ENCODE assay signal across 8 cellular contexts in genomic region chr22:19172213-19173046, GRCh38. TPM values are rescaled to one million over a fixed set of nuclear protein-coding genes. Genes with fewer than 3 reads are reported as not detected.
DNase-seq lines count a peak whose midpoint lies in the region; ATAC-seq, FAIRE-seq and TF ChIP-seq lines count a peak whose summit lies in the region.

No MANE protein-coding gene starts in this region.

- H3K27me3 ChIP-seq in astrocyte (ENCODE audit: insufficient read depth, low read length) = peaks cover 23% of the 10 kb centered on the region
- peaks cover 0 to 5% of the 10 kb centered on the region in 2 donors for H3K27me3 ChIP-seq in right lobe of liver
- peaks cover 4% of the 10 kb centered on the region for H3K27me3 ChIP-seq in thyroid gland

- H3K9me3 ChIP-seq in astrocyte (ENCODE audit: insufficient read depth, low read depth, low read length) = no peaks in the 10 kb centered on the region
- H3K9me3 ChIP-seq in right lobe of liver = no peaks in the 10 kb centered on the region
- no peaks in the 10 kb centered on the region for H3K9me3 ChIP-seq in thyroid gland

- peak overlapping the region; percentile 82 for H3K27ac Mint-ChIP-seq in activated CD8-positive, alpha-beta memory T cell treated with anti-CD3 and anti-CD28 coated beads, Interleukin-2, amount 10 ng/mL, durations not matched to agents 7 days and 5 days
- peak overlapping the region; percentile 74 for H3K27ac Mint-ChIP-seq in astrocyte (ENCODE audit: unreplicated experiment)

- peak overlapping the region; percentile 88 for H3K4me3 Mint-ChIP-seq in activated CD8-positive, alpha-beta memory T cell treated with anti-CD3 and anti-CD28 coated beads, Interleukin-2, amount 10 ng/mL, durations not matched to agents 7 days and 5 days
- H3K4me3 Mint-ChIP-seq in astrocyte (ENCODE audit: unreplicated experiment) = peak overlapping the region; percentile 98

- peak overlapping the region; percentile 92 for H3K27ac ChIP-seq in astrocyte (ENCODE audit: low read depth, low read length)
- H3K27ac ChIP-seq in right lobe of liver = peak overlapping the region in 2 of 3 donors; percentile 85 to 86
- H3K27ac ChIP-seq in thyroid gland = peak overlapping the region in 2 of 3 donors; percentile 78 to 90

- TF ChIP-seq CTCF in astrocyte (IDR thresholded peaks at IDR 0.05; ENCODE audit: insufficient read depth, low read depth, low read length) (no peak), right lobe of liver (IDR thresholded peaks at IDR 0.05) (no peak), thyroid gland (IDR thresholded peaks at IDR 0.05) (no peak)

- TF ChIP-seq POLR2A in right lobe of liver (IDR thresholded peaks at IDR 0.05) (no peak), thyroid gland (IDR thresholded peaks at IDR 0.05) (no peak)

- peak overlapping the region; percentile 97 for H3K9ac ChIP-seq in astrocyte (ENCODE audit: low read length)

- H4K20me1 ChIP-seq in astrocyte (ENCODE audit: insufficient read depth, low read length) = peaks cover 52% of the 10 kb centered on the region

- WGBS in right lobe of liver (ENCODE audit: insufficient coverage, low coverage, low lambda C conversion rate, missing lambda C conversion rate) = 52% methylated on average over 9 of the region's 13 CpGs
- WGBS in thyroid gland, 2 donors = 45 to 54% methylated on average over 13 of the region's 13 CpGs

- H3K9me3 Mint-ChIP-seq in activated CD8-positive, alpha-beta memory T cell treated with anti-CD3 and anti-CD28 coated beads, Interleukin-2, amount 10 ng/mL, durations not matched to agents 7 days and 5 days (ENCODE audit: low read depth) = no peaks in the 10 kb centered on the region
- H3K9me3 Mint-ChIP-seq in astrocyte (ENCODE audit: unreplicated experiment) = peaks cover 4% of the 10 kb centered on the region

- H3K4me1 Mint-ChIP-seq in activated CD8-positive, alpha-beta memory T cell treated with anti-CD3 and anti-CD28 coated beads, Interleukin-2, amount 10 ng/mL, durations not matched to agents 7 days and 5 days = peaks cover 40% of the 10 kb centered on the region
- H3K4me1 Mint-ChIP-seq in astrocyte (ENCODE audit: low read depth, unreplicated experiment) = peaks cover 22% of the 10 kb centered on the region

- H3K36me3 Mint-ChIP-seq in activated CD8-positive, alpha-beta memory T cell treated with anti-CD3 and anti-CD28 coated beads, Interleukin-2, amount 10 ng/mL, durations not matched to agents 7 days and 5 days = no peaks in the 10 kb centered on the region
- peaks cover 8% of the 10 kb centered on the region for H3K36me3 Mint-ChIP-seq in astrocyte (ENCODE audit: low read depth, unreplicated experiment)

- H3K4me3 ChIP-seq in astrocyte (ENCODE audit: insufficient read depth, low read depth, low read length) = peak overlapping the region; percentile 85
- H3K4me3 ChIP-seq in right lobe of liver = peak overlapping the region; percentile 98 to 100 (median 100)
- peak overlapping the region; percentile 64 to 99 (median 91) for H3K4me3 ChIP-seq in thyroid gland (replicated peaks in 1 of 3)

- intact Hi-C loops in right lobe of liver (cut with DNase I) (no loop called here), thyroid gland (cut with DNase I) (no loop called here)

- no peak for ATAC-seq in activated CD8-positive, alpha-beta memory T cell treated with anti-CD3 and anti-CD28 coated beads, Interleukin-2, amount 10 ng/mL, durations not matched to agents 7 days and 5 days
- no peak for ATAC-seq in right lobe of liver
- ATAC-seq in GM18861 (IDR thresholded peaks at IDR 0.05; ENCODE audit: unreplicated experiment) = no peak

- peaks cover 34% of the 10 kb centered on the region for H3K27me3 Mint-ChIP-seq in activated CD8-positive, alpha-beta memory T cell treated with anti-CD3 and anti-CD28 coated beads, Interleukin-2, amount 10 ng/mL, durations not matched to agents 7 days and 5 days
- H3K27me3 Mint-ChIP-seq in astrocyte (ENCODE audit: low read depth, unreplicated experiment) = peaks cover 21% of the 10 kb centered on the region

- FAIRE-seq in astrocyte (lab: Jason Lieb, UNC) = no peak

- H3K36me3 ChIP-seq in astrocyte (ENCODE audit: insufficient read depth, low read length) (no peaks in the 10 kb centered on the region), right lobe of liver (no peaks in the 10 kb centered on the region), thyroid gland (no peaks in the 10 kb centered on the region)

- no peak for DNase-seq in activated CD8-positive, alpha-beta memory T cell treated with anti-CD3 and anti-CD28 coated beads, Interleukin-2, amount 10 ng/mL, durations not matched to agents 7 days and 5 days
- no peak for DNase-seq in activated CD8-positive, alpha-beta memory T cell treated with anti-CD3 and anti-CD28 coated beads for 24 hours
- DNase-seq in astrocyte (ENCODE audit: low read depth) (no peak), right lobe of liver (no peak), thyroid gland (no peak), cerebellum (ENCODE audit: low spot score) (no peak), GM19238 (ENCODE audit: insufficient read length, low spot score) (no peak)

- peaks cover 65% of the 10 kb centered on the region for H3K79me2 ChIP-seq in astrocyte (ENCODE audit: insufficient read depth, low read length)

- CTCF ChIA-PET in activated CD8-positive, alpha-beta memory T cell treated with anti-CD3 and anti-CD28 coated beads, Interleukin-2, amount 10 ng/mL, durations not matched to agents 7 days and 5 days (lab: Charles Lee) = interaction anchor here (0.6 to 1.3 kb wide), 2 partner anchors 28 to 287 kb away, joined by 3 to 4 read pairs; partner anchors contain the start of gene ESS2

- H2AFZ ChIP-seq in astrocyte (ENCODE audit: low read depth, low read length) = peak overlapping the region; percentile 95

- H3K4me2 ChIP-seq in astrocyte (ENCODE audit: low read length) = peak overlapping the region; percentile 99

- H3K4me1 ChIP-seq in astrocyte (ENCODE audit: insufficient read depth, low read length) = peaks cover 50% of the 10 kb centered on the region
- peaks cover 0 to 63% (median 27%) of the 10 kb centered on the region in 4 donors for H3K4me1 ChIP-seq in right lobe of liver
- H3K4me1 ChIP-seq in thyroid gland = peaks cover 24 to 53% of the 10 kb centered on the region in 2 donors

RNA-seq across cellular contexts. Expression of gene SLC25A1, which starts 6.1 kb away (rescaled TPM):
- 10 to 100 TPM; 60.6 to 68.1 TPM for total RNA-seq in activated CD8-positive, alpha-beta memory T cell treated with anti-CD3 and anti-CD28 coated beads, Interleukin-2, amount 10 ng/mL, durations not matched to agents 7 days and 5 days
- total RNA-seq in astrocyte (84.5 and 97.9 TPM in 2 replicates), right lobe of liver (100 to 1,000 TPM in 4 of 6 experiments, 10 to 100 TPM in 2; 80.2 to 128 (median 114) TPM), thyroid gland (10 to 100 TPM; 38.7 to 79.9 (median 62.1) TPM), cerebellum (16.3 TPM)

RNA-seq across cellular contexts. Expression of gene GSC2, which starts 22.3 kb away (rescaled TPM):
- total RNA-seq in activated CD8-positive, alpha-beta memory T cell treated with anti-CD3 and anti-CD28 coated beads, Interleukin-2, amount 10 ng/mL, durations not matched to agents 7 days and 5 days = not detected
- total RNA-seq in astrocyte (not detected in 2 replicates), right lobe of liver (not detected), thyroid gland (not detected), cerebellum (not detected)

RNA-seq across cellular contexts. Expression of gene ESS2, which starts 28.0 kb away (rescaled TPM):
- 10 to 100 TPM; 19.8 to 21.4 TPM for total RNA-seq in activated CD8-positive, alpha-beta memory T cell treated with anti-CD3 and anti-CD28 coated beads, Interleukin-2, amount 10 ng/mL, durations not matched to agents 7 days and 5 days
- total RNA-seq in astrocyte (16.0 and 16.1 TPM in 2 replicates), right lobe of liver (1 to 10 TPM; 4.8 to 9.2 (median 5.4) TPM), thyroid gland (10 to 100 TPM; 12.1 to 17.7 (median 15.0) TPM), cerebellum (10.3 TPM)

RNA-seq across cellular contexts. Expression of gene TSSK2, which starts 41.3 kb away (rescaled TPM):
- total RNA-seq in activated CD8-positive, alpha-beta memory T cell treated with anti-CD3 and anti-CD28 coated beads, Interleukin-2, amount 10 ng/mL, durations not matched to agents 7 days and 5 days = not detected
- total RNA-seq in astrocyte (not detected in 2 replicates), right lobe of liver (not detected), thyroid gland (under 1 TPM in 3 of 4 donors, not detected in 1; 0.59 to 0.94 (median 0.78) TPM), cerebellum (not detected)

RNA-seq across cellular contexts. Expression of gene DGCR2, which starts 50.2 kb away (rescaled TPM):
- total RNA-seq in activated CD8-positive, alpha-beta memory T cell treated with anti-CD3 and anti-CD28 coated beads, Interleukin-2, amount 10 ng/mL, durations not matched to agents 7 days and 5 days = 10 to 100 TPM; 27.8 TPM
- total RNA-seq in astrocyte (48.4 and 49.4 TPM in 2 replicates), right lobe of liver (10 to 100 TPM; 19.8 to 31.7 (median 24.7) TPM), thyroid gland (100 to 1,000 TPM in 1 of 4 donors, 10 to 100 TPM in 3; 49.3 to 106 (median 86.9) TPM), cerebellum (57.9 TPM)
